1 cellular context compared by ENCODE assay signal in the genomic region with DNA sequence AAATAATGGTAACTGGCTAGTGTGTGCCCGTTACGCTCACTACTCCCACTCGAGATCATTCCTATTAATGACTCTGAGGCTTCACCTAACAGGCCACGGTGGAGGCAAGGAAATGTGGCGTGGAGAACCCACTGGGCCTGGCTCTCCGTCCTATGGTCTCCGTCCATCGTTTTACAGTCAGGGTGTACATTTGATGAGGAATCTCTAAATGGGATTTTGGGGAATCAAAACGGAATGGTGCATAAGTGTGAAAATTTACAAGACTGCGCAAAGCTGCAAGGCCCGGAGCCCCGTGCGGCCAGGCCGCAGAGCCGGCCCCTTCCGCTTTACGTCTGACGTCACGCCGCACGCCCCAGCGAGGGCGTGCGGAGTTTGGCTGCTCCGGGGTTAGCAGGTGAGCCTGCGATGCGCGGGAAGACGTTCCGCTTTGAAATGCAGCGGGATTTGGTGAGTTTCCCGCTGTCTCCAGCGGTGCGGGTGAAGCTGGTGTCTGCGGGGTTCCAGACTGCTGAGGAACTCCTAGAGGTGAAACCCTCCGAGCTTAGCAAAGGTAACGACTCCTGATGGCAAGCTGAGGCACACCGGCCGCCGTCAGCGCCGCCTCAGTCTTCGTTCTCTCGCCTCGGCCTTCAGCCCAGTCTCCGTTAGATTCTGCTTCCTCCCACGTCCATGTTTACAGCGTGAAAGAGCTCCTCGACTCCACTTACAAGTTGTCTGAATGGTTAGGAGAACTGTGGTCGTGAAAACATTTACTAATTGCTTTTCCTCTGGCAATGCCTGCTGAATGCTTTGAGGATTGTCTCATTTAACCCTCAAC.
TF ChIP-seq lines count a peak whose summit lies in the region.

A gene (plus strand): TSS at position 364 of the 817 bp plus-strand sequence. CDS start 42 bp downstream, at position 406.

TF ChIP-seq in HepG2, 621 proteins besides CTCF, POLR2A, EP300 and RAD21 (continued from another document and continues in another):
- TF ChIP-seq, protein P1, sequence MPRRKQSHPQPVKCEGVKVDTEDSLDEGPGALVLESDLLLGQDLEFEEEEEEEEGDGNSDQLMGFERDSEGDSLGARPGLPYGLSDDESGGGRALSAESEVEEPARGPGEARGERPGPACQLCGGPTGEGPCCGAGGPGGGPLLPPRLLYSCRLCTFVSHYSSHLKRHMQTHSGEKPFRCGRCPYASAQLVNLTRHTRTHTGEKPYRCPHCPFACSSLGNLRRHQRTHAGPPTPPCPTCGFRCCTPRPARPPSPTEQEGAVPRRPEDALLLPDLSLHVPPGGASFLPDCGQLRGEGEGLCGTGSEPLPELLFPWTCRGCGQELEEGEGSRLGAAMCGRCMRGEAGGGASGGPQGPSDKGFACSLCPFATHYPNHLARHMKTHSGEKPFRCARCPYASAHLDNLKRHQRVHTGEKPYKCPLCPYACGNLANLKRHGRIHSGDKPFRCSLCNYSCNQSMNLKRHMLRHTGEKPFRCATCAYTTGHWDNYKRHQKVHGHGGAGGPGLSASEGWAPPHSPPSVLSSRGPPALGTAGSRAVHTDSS (CRISPR knock-in tag; conservative IDR thresholded peaks at IDR 0.05), result no peak
- TF ChIP-seq SRSF1 (optimal IDR thresholded peaks at IDR 0.05; ENCODE audit: low read depth, low read length) (no peak), ZNF20 (CRISPR knock-in tag; IDR thresholded peaks at IDR 0.05) (peak; percentile 55; the same call in 1 of the 2 replicates), SRSF9 (IDR thresholded peaks at IDR 0.05; ENCODE audit: borderline replicate concordance, insufficient read depth, low read depth, low read length, poor library complexity, severe bottlenecking) (no peak), FOXP1 (IDR thresholded peaks at IDR 0.05) (no peak), FOXP1 (CRISPR knock-in tag; IDR thresholded peaks at IDR 0.05) (no peak), ZNF678 (CRISPR knock-in tag; IDR thresholded peaks at IDR 0.05) (peak; percentile 95), TMF1 (CRISPR knock-in tag; IDR thresholded peaks at IDR 0.05; ENCODE audit: low read depth) (peak; percentile 97), HIVEP1 (CRISPR knock-in tag; IDR thresholded peaks at IDR 0.05) (peak; percentile 77), ZNF335 (CRISPR knock-in tag; IDR thresholded peaks at IDR 0.05) (peak; percentile 84; the same call in 1 of the 2 replicates), ZNF737 (CRISPR knock-in tag; IDR thresholded peaks at IDR 0.05; ENCODE audit: borderline replicate concordance) (no peak), ZNF703 (CRISPR knock-in tag; IDR thresholded peaks at IDR 0.05; ENCODE audit: borderline replicate concordance) (peak; percentile 42; the same call in 1 of the 2 replicates), TGIF2 (CRISPR knock-in tag; IDR thresholded peaks at IDR 0.05) (peak; percentile 96), POLR2G (IDR thresholded peaks at IDR 0.05; ENCODE audit: low read depth, low read length) (peak; percentile 95), RARG (CRISPR knock-in tag; IDR thresholded peaks at IDR 0.05; ENCODE audit: low read depth) (peak; percentile 72; the same call in 1 of the 2 replicates), ZNF850 (CRISPR knock-in tag; conservative IDR thresholded peaks at IDR 0.05) (no peak), SNAPC2 (CRISPR knock-in tag; IDR thresholded peaks at IDR 0.05) (peak; percentile 96), NAIF1 (CRISPR knock-in tag; IDR thresholded peaks at IDR 0.05; ENCODE audit: borderline replicate concordance) (0 out of 2 replicates have a peak, but pooled peaks have one; percentile 65), FLYWCH1 (CRISPR knock-in tag; IDR thresholded peaks at IDR 0.05) (peak; percentile 26; the same call in 1 of the 2 replicates), PHF21A (CRISPR knock-in tag; IDR thresholded peaks at IDR 0.05) (no peak), ZNF337 (CRISPR knock-in tag; IDR thresholded peaks at IDR 0.05; ENCODE audit: borderline replicate concordance, low read depth) (peak; percentile 94), ZNF446 (CRISPR knock-in tag; IDR thresholded peaks at IDR 0.05) (peak; percentile 63; the same call in 1 of the 2 replicates), ZNF616 (CRISPR knock-in tag; IDR thresholded peaks at IDR 0.05; ENCODE audit: low read depth) (peak; percentile 46; the same call in 1 of the 2 replicates), HDAC1 (CRISPR knock-in tag; IDR thresholded peaks at IDR 0.05) (peak; percentile 58; the same call in 1 of the 2 replicates), REXO4 (CRISPR knock-in tag; IDR thresholded peaks at IDR 0.05; ENCODE audit: borderline replicate concordance) (peak; percentile 95), ZC3H4 (CRISPR knock-in tag; IDR thresholded peaks at IDR 0.05; ENCODE audit: borderline replicate concordance) (no peak), EZH2 (conservative IDR thresholded peaks at IDR 0.05; ENCODE audit: low read depth, low read length) (no peak), ZNF564 (CRISPR knock-in tag; IDR thresholded peaks at IDR 0.05) (peak; percentile 96), ZSCAN21 (CRISPR knock-in tag; IDR thresholded peaks at IDR 0.05; ENCODE audit: borderline replicate concordance) (peak; percentile 95), RFX3 (CRISPR knock-in tag; IDR thresholded peaks at IDR 0.05) (peak; percentile 32; the same call in 1 of the 2 replicates), ETV6 (CRISPR knock-in tag; conservative IDR thresholded peaks at IDR 0.05) (peak; percentile 92; the same call in 1 of the 2 replicates), SNRNP70 (IDR thresholded peaks at IDR 0.05; ENCODE audit: low read depth, low read length) (no peak), NFATC3 (CRISPR knock-in tag; IDR thresholded peaks at IDR 0.05) (0 out of 2 replicates have a peak, but pooled peaks have one; percentile 64), SMAD1 (CRISPR knock-in tag; IDR thresholded peaks at IDR 0.05; ENCODE audit: borderline replicate concordance, low read depth) (peak; percentile 81; the same call in 1 of the 2 replicates), IKZF4 (CRISPR knock-in tag; IDR thresholded peaks at IDR 0.05; ENCODE audit: borderline replicate concordance, low read depth, not compliant biosample characterization) (peak; percentile 96), SPEN (CRISPR knock-in tag; IDR thresholded peaks at IDR 0.05; ENCODE audit: low read depth) (peak; percentile 89), SAP130 (CRISPR knock-in tag; IDR thresholded peaks at IDR 0.05; ENCODE audit: low read depth) (peak; percentile 90), NFIB (CRISPR knock-in tag; IDR thresholded peaks at IDR 0.05; ENCODE audit: borderline replicate concordance) (0 out of 2 replicates have a peak, but pooled peaks have one; percentile 51), FOXK2 (IDR thresholded peaks at IDR 0.05) (no peak), MAF1 (CRISPR knock-in tag; IDR thresholded peaks at IDR 0.05; ENCODE audit: borderline replicate concordance) (no peak), ZNF367 (CRISPR knock-in tag; IDR thresholded peaks at IDR 0.05; ENCODE audit: borderline replicate concordance) (peak; percentile 91; the same call in 1 of the 2 replicates)
- TF ChIP-seq, protein P2, sequence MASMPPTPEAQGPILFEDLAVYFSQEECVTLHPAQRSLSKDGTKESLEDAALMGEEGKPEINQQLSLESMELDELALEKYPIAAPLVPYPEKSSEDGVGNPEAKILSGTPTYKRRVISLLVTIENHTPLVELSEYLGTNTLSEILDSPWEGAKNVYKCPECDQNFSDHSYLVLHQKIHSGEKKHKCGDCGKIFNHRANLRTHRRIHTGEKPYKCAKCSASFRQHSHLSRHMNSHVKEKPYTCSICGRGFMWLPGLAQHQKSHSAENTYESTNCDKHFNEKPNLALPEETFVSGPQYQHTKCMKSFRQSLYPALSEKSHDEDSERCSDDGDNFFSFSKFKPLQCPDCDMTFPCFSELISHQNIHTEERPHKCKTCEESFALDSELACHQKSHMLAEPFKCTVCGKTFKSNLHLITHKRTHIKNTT (CRISPR knock-in tag; IDR thresholded peaks at IDR 0.05), result no peak
- TF ChIP-seq, protein P3, sequence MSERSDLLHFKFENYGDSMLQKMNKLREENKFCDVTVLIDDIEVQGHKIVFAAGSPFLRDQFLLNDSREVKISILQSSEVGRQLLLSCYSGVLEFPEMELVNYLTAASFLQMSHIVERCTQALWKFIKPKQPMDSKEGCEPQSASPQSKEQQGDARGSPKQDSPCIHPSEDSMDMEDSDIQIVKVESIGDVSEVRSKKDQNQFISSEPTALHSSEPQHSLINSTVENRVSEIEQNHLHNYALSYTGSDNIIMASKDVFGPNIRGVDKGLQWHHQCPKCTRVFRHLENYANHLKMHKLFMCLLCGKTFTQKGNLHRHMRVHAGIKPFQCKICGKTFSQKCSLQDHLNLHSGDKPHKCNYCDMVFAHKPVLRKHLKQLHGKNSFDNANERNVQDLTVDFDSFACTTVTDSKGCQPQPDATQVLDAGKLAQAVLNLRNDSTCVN (CRISPR knock-in tag; IDR thresholded peaks at IDR 0.05; ENCODE audit: borderline replicate concordance), result peak; percentile 61; the same call in 1 of the 2 replicates
- TF ChIP-seq, protein P4, sequence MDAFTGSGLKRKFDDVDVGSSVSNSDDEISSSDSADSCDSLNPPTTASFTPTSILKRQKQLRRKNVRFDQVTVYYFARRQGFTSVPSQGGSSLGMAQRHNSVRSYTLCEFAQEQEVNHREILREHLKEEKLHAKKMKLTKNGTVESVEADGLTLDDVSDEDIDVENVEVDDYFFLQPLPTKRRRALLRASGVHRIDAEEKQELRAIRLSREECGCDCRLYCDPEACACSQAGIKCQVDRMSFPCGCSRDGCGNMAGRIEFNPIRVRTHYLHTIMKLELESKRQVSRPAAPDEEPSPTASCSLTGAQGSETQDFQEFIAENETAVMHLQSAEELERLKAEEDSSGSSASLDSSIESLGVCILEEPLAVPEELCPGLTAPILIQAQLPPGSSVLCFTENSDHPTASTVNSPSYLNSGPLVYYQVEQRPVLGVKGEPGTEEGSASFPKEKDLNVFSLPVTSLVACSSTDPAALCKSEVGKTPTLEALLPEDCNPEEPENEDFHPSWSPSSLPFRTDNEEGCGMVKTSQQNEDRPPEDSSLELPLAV (CRISPR knock-in tag; conservative IDR thresholded peaks at IDR 0.05; ENCODE audit: low read depth), result no peak
- TF ChIP-seq, protein P5, sequence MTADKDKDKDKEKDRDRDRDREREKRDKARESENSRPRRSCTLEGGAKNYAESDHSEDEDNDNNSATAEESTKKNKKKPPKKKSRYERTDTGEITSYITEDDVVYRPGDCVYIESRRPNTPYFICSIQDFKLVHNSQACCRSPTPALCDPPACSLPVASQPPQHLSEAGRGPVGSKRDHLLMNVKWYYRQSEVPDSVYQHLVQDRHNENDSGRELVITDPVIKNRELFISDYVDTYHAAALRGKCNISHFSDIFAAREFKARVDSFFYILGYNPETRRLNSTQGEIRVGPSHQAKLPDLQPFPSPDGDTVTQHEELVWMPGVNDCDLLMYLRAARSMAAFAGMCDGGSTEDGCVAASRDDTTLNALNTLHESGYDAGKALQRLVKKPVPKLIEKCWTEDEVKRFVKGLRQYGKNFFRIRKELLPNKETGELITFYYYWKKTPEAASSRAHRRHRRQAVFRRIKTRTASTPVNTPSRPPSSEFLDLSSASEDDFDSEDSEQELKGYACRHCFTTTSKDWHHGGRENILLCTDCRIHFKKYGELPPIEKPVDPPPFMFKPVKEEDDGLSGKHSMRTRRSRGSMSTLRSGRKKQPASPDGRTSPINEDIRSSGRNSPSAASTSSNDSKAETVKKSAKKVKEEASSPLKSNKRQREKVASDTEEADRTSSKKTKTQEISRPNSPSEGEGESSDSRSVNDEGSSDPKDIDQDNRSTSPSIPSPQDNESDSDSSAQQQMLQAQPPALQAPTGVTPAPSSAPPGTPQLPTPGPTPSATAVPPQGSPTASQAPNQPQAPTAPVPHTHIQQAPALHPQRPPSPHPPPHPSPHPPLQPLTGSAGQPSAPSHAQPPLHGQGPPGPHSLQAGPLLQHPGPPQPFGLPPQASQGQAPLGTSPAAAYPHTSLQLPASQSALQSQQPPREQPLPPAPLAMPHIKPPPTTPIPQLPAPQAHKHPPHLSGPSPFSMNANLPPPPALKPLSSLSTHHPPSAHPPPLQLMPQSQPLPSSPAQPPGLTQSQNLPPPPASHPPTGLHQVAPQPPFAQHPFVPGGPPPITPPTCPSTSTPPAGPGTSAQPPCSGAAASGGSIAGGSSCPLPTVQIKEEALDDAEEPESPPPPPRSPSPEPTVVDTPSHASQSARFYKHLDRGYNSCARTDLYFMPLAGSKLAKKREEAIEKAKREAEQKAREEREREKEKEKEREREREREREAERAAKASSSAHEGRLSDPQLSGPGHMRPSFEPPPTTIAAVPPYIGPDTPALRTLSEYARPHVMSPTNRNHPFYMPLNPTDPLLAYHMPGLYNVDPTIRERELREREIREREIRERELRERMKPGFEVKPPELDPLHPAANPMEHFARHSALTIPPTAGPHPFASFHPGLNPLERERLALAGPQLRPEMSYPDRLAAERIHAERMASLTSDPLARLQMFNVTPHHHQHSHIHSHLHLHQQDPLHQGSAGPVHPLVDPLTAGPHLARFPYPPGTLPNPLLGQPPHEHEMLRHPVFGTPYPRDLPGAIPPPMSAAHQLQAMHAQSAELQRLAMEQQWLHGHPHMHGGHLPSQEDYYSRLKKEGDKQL (CRISPR knock-in tag; IDR thresholded peaks at IDR 0.05; ENCODE audit: low read depth), result peak; percentile 40; the same call in 1 of the 2 replicates
- TF ChIP-seq, protein P6, sequence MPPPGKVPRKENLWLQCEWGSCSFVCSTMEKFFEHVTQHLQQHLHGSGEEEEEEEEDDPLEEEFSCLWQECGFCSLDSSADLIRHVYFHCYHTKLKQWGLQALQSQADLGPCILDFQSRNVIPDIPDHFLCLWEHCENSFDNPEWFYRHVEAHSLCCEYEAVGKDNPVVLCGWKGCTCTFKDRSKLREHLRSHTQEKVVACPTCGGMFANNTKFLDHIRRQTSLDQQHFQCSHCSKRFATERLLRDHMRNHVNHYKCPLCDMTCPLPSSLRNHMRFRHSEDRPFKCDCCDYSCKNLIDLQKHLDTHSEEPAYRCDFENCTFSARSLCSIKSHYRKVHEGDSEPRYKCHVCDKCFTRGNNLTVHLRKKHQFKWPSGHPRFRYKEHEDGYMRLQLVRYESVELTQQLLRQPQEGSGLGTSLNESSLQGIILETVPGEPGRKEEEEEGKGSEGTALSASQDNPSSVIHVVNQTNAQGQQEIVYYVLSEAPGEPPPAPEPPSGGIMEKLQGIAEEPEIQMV (CRISPR knock-in tag; IDR thresholded peaks at IDR 0.05; ENCODE audit: low read depth), result peak; percentile 94
- TF ChIP-seq, protein P7, sequence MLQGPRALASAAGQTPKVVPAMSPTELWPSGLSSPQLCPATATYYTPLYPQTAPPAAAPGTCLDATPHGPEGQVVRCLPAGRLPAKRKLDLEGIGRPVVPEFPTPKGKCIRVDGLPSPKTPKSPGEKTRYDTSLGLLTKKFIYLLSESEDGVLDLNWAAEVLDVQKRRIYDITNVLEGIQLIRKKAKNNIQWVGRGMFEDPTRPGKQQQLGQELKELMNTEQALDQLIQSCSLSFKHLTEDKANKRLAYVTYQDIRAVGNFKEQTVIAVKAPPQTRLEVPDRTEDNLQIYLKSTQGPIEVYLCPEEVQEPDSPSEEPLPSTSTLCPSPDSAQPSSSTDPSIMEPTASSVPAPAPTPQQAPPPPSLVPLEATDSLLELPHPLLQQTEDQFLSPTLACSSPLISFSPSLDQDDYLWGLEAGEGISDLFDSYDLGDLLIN (CRISPR knock-in tag; IDR thresholded peaks at IDR 0.05; ENCODE audit: borderline replicate concordance), result 0 out of 2 replicates have a peak, but pooled peaks have one; percentile 51
- TF ChIP-seq, protein P8, sequence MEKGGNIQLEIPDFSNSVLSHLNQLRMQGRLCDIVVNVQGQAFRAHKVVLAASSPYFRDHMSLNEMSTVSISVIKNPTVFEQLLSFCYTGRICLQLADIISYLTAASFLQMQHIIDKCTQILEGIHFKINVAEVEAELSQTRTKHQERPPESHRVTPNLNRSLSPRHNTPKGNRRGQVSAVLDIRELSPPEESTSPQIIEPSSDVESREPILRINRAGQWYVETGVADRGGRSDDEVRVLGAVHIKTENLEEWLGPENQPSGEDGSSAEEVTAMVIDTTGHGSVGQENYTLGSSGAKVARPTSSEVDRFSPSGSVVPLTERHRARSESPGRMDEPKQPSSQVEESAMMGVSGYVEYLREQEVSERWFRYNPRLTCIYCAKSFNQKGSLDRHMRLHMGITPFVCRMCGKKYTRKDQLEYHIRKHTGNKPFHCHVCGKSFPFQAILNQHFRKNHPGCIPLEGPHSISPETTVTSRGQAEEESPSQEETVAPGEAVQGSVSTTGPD (CRISPR knock-in tag; IDR thresholded peaks at IDR 0.05), result peak; percentile 68
